Comparison of ENCODE assay signal across 7 cellular contexts in the genomic region with DNA sequence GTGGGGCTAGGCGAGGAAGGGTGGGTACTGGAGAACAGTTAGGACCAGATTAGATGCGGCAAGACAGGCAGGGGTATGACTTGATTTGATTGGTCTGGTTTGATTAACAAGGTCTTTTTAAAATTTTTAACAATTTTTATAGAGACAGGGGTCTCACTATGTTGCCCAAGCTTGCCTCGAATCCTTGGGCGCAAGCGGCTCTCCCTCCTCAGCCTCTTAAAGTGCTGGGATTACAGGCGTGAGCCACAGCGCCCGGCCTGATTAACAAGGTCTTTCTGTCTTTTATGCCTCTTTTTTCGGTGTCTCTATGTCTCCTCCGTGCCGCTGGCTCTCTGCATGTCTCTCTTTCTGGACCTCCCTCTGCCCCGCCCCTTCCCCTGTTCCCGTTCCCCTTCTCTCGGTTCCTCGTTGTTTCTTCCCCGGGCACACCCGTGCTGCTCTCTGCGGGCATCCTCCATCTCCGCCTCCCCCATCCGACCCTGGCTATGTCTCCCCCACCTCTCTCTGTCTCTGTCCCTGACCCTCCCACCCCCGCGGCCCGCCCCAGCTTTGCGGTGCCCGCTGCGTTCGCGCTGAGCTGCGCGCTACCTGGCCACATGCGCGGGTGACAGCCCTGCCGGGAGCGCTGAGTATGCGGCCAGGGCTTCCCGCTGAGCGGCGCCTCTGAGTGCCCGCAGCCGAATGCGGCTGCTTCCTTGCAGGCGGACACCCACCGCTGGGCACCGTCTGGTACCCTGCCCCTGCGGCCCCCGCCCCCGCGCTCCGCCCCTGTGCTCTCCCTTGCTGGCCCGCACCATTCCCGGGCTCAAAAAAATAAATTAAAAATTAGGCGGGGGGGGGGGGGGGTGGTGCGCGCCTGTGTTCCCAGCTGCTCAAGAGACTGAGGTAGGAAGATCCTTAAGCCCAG. TPM values are rescaled to one million over a fixed set of nuclear protein-coding genes. Genes with fewer than 3 reads are reported as not detected.
DNase-seq lines count a peak whose midpoint lies in the region; ATAC-seq, FAIRE-seq and TF ChIP-seq lines count a peak whose summit lies in the region.
"Had no signal": no experiment of that assay in that cellular context is flagged by ENCODE, and none has a peak within 500 bp of the region (broad histone marks: within the 10 kb centered on the region; RNA-seq: fewer than 3 reads in every experiment).

No MANE protein-coding gene starts in this region.

- TF ChIP-seq CTCF in fibroblast of villous mesenchyme (IDR thresholded peaks at IDR 0.05; ENCODE audit: insufficient read depth, low read depth, low read length): no peak

- H3K4me3 ChIP-seq in fibroblast of villous mesenchyme (ENCODE audit: low read depth, low read length): peak overlapping the region; percentile 36

- FAIRE-seq in HTR-8/SVneo (lab: Jason Lieb, UNC): no peak
- FAIRE-seq: endometrium had no signal

- ATAC-seq in stimulated activated naive CD8-positive, alpha-beta T cell treated with anti-CD3 and anti-CD28 coated beads, Interleukin-15, Interleukin-2, amounts not matched to agents 100 U/mL and 50 U/mL, for 24 hours: no peak

- DNase-seq in NCI-H1417 (lab: John Stamatoyannopoulos, UW) (peak; percentile 68 to 88 (median 81)), NCI-H1417 treated with DMSO at 0.1 percent for 48 hours (lab: John Stamatoyannopoulos, UW) (no peak), SHP77 (lab: John Stamatoyannopoulos, UW) (peak; percentile 60 to 65), fibroblast of villous mesenchyme (ENCODE audit: low read depth) (no peak), HTR-8/SVneo (ENCODE audit: insufficient read length, low spot score) (no peak)
- peak; percentile 42 for DNase-seq in stimulated activated naive CD8-positive, alpha-beta T cell treated with anti-CD3 and anti-CD28 coated beads, Interleukin-15, Interleukin-2, amounts not matched to agents 100 U/mL and 50 U/mL, for 24 hours

RNA-seq across cellular contexts. Expression of a gene that starts 8.1 kb away (rescaled TPM):
- total RNA-seq in fibroblast of villous mesenchyme: 12.5 and 15.5 TPM in 2 replicates

RNA-seq across cellular contexts. Expression of a gene that starts 21.7 kb away (rescaled TPM):
- total RNA-seq in fibroblast of villous mesenchyme: 0.32 TPM in 1 of 2 replicates, not detected in the other

RNA-seq across cellular contexts. Expression of a gene that starts 27.1 kb away (rescaled TPM):
- total RNA-seq in fibroblast of villous mesenchyme: 14.2 and 16.8 TPM in 2 replicates

RNA-seq across cellular contexts. Expression of a gene that starts 45.8 kb away (rescaled TPM):
- total RNA-seq in fibroblast of villous mesenchyme: 16.4 and 17.3 TPM in 2 replicates

RNA-seq across cellular contexts. Expression of a gene that starts 50.7 kb away (rescaled TPM):
- total RNA-seq in fibroblast of villous mesenchyme: 3.5 and 6.8 TPM in 2 replicates

Comparison
In these comparisons a context has a peak if more than half of its experiments do, and no peak if none do; other contexts are left out.
1. DNase-seq: peak in NCI-H1417 (3 of 3), SHP77 (2 of 2) and stimulated activated naive CD8-positive, alpha-beta T cell treated with anti-CD3 and anti-CD28 coated beads, Interleukin-15, Interleukin-2, amounts not matched to agents 100 U/mL and 50 U/mL, for 24 hours (single experiment); none in NCI-H1417 treated with DMSO at 0.1 percent for 48 hours (single experiment), fibroblast of villous mesenchyme (single experiment) and HTR-8/SVneo (single experiment).